In genomic region chr5:10249948-10250803, GRCh38 we compare ENCODE assay signal across 1 cellular context.
A peak's percentile ranks its signal among the peaks of the same experiment; 100 is the strongest.
TF ChIP-seq lines count a peak whose summit lies in the region.

TSS of gene CCT5 (plus strand) at chr5:10250280. CDS start at chr5:10250341, 61 bp downstream.

TF ChIP-seq in HepG2, 621 proteins besides CTCF, POLR2A, EP300 and RAD21 (continued from another document and continues in another):
- TF ChIP-seq DMTF1 (CRISPR knock-in tag; IDR thresholded peaks at IDR 0.05) (no peak), ZNF629 (CRISPR knock-in tag; conservative IDR thresholded peaks at IDR 0.05) (no peak), ZNF792 (CRISPR knock-in tag; IDR thresholded peaks at IDR 0.05) (no peak; the same call in 1 of the 2 replicates), ZNF33B (CRISPR knock-in tag; IDR thresholded peaks at IDR 0.05) (no peak), MAFK (conservative IDR thresholded peaks at IDR 0.05 in 1 of 2, IDR thresholded peaks at IDR 0.05 in 1 of 2; ENCODE audit: low read length in 2 of 2) (no peak), MAF1 (CRISPR knock-in tag; IDR thresholded peaks at IDR 0.05; ENCODE audit: borderline replicate concordance) (0 out of 2 replicates have a peak, but pooled peaks have one; percentile 28), HES4 (CRISPR knock-in tag; IDR thresholded peaks at IDR 0.05; ENCODE audit: borderline replicate concordance) (peak; percentile 89), TRAFD1 (CRISPR knock-in tag; IDR thresholded peaks at IDR 0.05; ENCODE audit: borderline replicate concordance) (no peak), ZC3H4 (CRISPR knock-in tag; IDR thresholded peaks at IDR 0.05; ENCODE audit: borderline replicate concordance) (no peak; the same call in 1 of the 2 replicates), ZNF576 (CRISPR knock-in tag; IDR thresholded peaks at IDR 0.05) (0 out of 2 replicates have a peak, but pooled peaks have one; percentile 3), ZNF317 (CRISPR knock-in tag; IDR thresholded peaks at IDR 0.05) (no peak), FOXA3 (CRISPR knock-in tag; IDR thresholded peaks at IDR 0.05) (peak; percentile 30), PBX2 (CRISPR knock-in tag; IDR thresholded peaks at IDR 0.05) (no peak), RBM39 (IDR thresholded peaks at IDR 0.05; ENCODE audit: low read depth, low read length, poor library complexity, severe bottlenecking) (peak; percentile 91), NFIC (IDR thresholded peaks at IDR 0.05; ENCODE audit: low read length) (peak; percentile 72; the same call in 1 of the 2 replicates), ATM (IDR thresholded peaks at IDR 0.05; ENCODE audit: borderline replicate concordance) (no peak), ZNF362 (CRISPR knock-in tag; IDR thresholded peaks at IDR 0.05; ENCODE audit: borderline replicate concordance) (peak; percentile 98), MXD1 (CRISPR knock-in tag; IDR thresholded peaks at IDR 0.05) (peak; percentile 95; the same call in 1 of the 2 replicates), ZFX (CRISPR knock-in tag; IDR thresholded peaks at IDR 0.05; ENCODE audit: low read depth) (peak; percentile 87), ZNF260 (CRISPR knock-in tag; IDR thresholded peaks at IDR 0.05; ENCODE audit: borderline replicate concordance, low read depth) (no peak), NFE2L2 (IDR thresholded peaks at IDR 0.05; ENCODE audit: low read length) (0 out of 2 replicates have a peak, but pooled peaks have one; percentile 3), ZNF432 (CRISPR knock-in tag; IDR thresholded peaks at IDR 0.05; ENCODE audit: borderline replicate concordance) (no peak), NFKB2 (CRISPR knock-in tag; IDR thresholded peaks at IDR 0.05; ENCODE audit: borderline replicate concordance) (peak; percentile 85; the same call in 1 of the 2 replicates), ATRX (CRISPR knock-in tag; IDR thresholded peaks at IDR 0.05; ENCODE audit: borderline replicate concordance) (no peak), CCDC6 (CRISPR knock-in tag; IDR thresholded peaks at IDR 0.05) (no peak; the same call in 1 of the 2 replicates), ZNF775 (CRISPR knock-in tag; IDR thresholded peaks at IDR 0.05; ENCODE audit: borderline replicate concordance) (no peak), E2F5 (CRISPR knock-in tag; conservative IDR thresholded peaks at IDR 0.05) (no peak), PRMT3 (CRISPR knock-in tag; IDR thresholded peaks at IDR 0.05; ENCODE audit: borderline replicate concordance, low read depth) (no peak), ZNF431 (CRISPR knock-in tag; IDR thresholded peaks at IDR 0.05; ENCODE audit: borderline replicate concordance, low read depth) (no peak), SIN3A (IDR thresholded peaks at IDR 0.05; ENCODE audit: borderline replicate concordance, low read depth, low read length) (peak; percentile 54; the same call in 1 of the 2 replicates), ZFP62 (CRISPR knock-in tag; IDR thresholded peaks at IDR 0.05) (no peak), PRDM4 (CRISPR knock-in tag; IDR thresholded peaks at IDR 0.05; ENCODE audit: borderline replicate concordance) (no peak), SMAD3 (CRISPR knock-in tag; IDR thresholded peaks at IDR 0.05) (no peak), MBD4 (IDR thresholded peaks at IDR 0.05; ENCODE audit: borderline replicate concordance, low read length) (no peak), ZNF773 (CRISPR knock-in tag; IDR thresholded peaks at IDR 0.05; ENCODE audit: borderline replicate concordance) (no peak), SAP130 (CRISPR knock-in tag; IDR thresholded peaks at IDR 0.05; ENCODE audit: low read depth) (peak; percentile 93), TERF1 (CRISPR knock-in tag; IDR thresholded peaks at IDR 0.05) (no peak; the same call in 1 of the 2 replicates), ZNF549 (CRISPR knock-in tag; IDR thresholded peaks at IDR 0.05) (no peak), KLF16 (CRISPR knock-in tag; IDR thresholded peaks at IDR 0.05) (0 out of 4 replicates have a peak, but pooled peaks of 1 of the 2 experiments have one; percentile 61), E2F2 (CRISPR knock-in tag; IDR thresholded peaks at IDR 0.05; ENCODE audit: borderline replicate concordance) (no peak), MEIS1 (CRISPR knock-in tag; IDR thresholded peaks at IDR 0.05; ENCODE audit: borderline replicate concordance) (0 out of 2 replicates have a peak, but pooled peaks have one; percentile 53), ZNF350 (CRISPR knock-in tag; IDR thresholded peaks at IDR 0.05; ENCODE audit: borderline replicate concordance, low read depth) (peak; percentile 23; the same call in 1 of the 2 replicates), REPIN1 (CRISPR knock-in tag; IDR thresholded peaks at IDR 0.05; ENCODE audit: borderline replicate concordance, low read depth) (no peak; the same call in 1 of the 2 replicates), SRSF1 (optimal IDR thresholded peaks at IDR 0.05; ENCODE audit: low read depth, low read length) (no peak), ZNF710 (CRISPR knock-in tag; IDR thresholded peaks at IDR 0.05; ENCODE audit: borderline replicate concordance) (0 out of 2 replicates have a peak, but pooled peaks have one; percentile 23)
